Comparison of ENCODE assay signal across 1 cellular context in genomic region chr1:204320413-204320812, GRCh38.
TF ChIP-seq lines count a peak whose summit lies in the region.

No MANE protein-coding gene starts in this region.

TF ChIP-seq in IMR-90, 13 proteins besides CTCF, POLR2A, EP300 and RAD21 (continued from another document):
- TF ChIP-seq MAZ (IDR thresholded peaks at IDR 0.05; ENCODE audit: borderline replicate concordance, low read depth, low read length) = peak; percentile 61; the same call in 1 of the 2 replicates
- TF ChIP-seq SMC3 (IDR thresholded peaks at IDR 0.05; ENCODE audit: low read depth, low read length) = no peak
- TF ChIP-seq USF2 (IDR thresholded peaks at IDR 0.05; ENCODE audit: low read depth, low read length) = peak; percentile 77
- peak; percentile 92 for TF ChIP-seq MXI1 (IDR thresholded peaks at IDR 0.05; ENCODE audit: borderline replicate concordance, low read depth, low read length)
- TF ChIP-seq CHD1 (IDR thresholded peaks at IDR 0.05; ENCODE audit: low read depth, low read length) = no peak
- peak; percentile 89 for TF ChIP-seq NFE2L2 (IDR thresholded peaks at IDR 0.05; ENCODE audit: low read depth, low read length)
- peak; percentile 41; the same call in 1 of the 2 replicates for TF ChIP-seq BHLHE40 (IDR thresholded peaks at IDR 0.05; ENCODE audit: low read depth, low read length)
